13 cellular contexts compared by ENCODE assay signal in genomic region chr20:49786226-49786625, GRCh38. TPM values are rescaled to one million over a fixed set of nuclear protein-coding genes. Genes with fewer than 3 reads are reported as not detected.
A peak's percentile ranks its signal among the peaks of the same experiment; 100 is the strongest.
DNase-seq lines count a peak whose midpoint lies in the region; ATAC-seq lines count a peak whose summit lies in the region.
"Had no signal": no experiment of that assay in that cellular context is flagged by ENCODE, and none has a peak within 500 bp of the region (broad histone marks: within the 10 kb centered on the region; RNA-seq: fewer than 3 reads in every experiment).

No MANE protein-coding gene starts in this region.

- no peaks in the 10 kb centered on the region for H3K9me3 Mint-ChIP-seq in dendritic cell treated with granulocyte-macrophage colony-stimulating factor and Interleukin-4, amounts not matched to agents 40 ng/mL and 50 ng/mL, for 4 days
- no peaks in the 10 kb centered on the region for H3K9me3 Mint-ChIP-seq in activated T-cell treated with anti-CD3 and anti-CD28 coated beads, Interleukin-2, amount 50 U/mL, for 4 hours
- H3K9me3 Mint-ChIP-seq: CD4-positive, alpha-beta T cell had no signal

- no peaks in the 10 kb centered on the region for H3K36me3 ChIP-seq in effector memory CD4-positive, alpha-beta T cell (ENCODE audit: control insufficient read depth, insufficient read depth, low read length)

- H3K27ac ChIP-seq in effector memory CD4-positive, alpha-beta T cell (ENCODE audit: insufficient read depth, low read length, poor library complexity, severe bottlenecking) = no peak overlapping the region

- no peaks in the 10 kb centered on the region for H3K27me3 ChIP-seq in effector memory CD4-positive, alpha-beta T cell (replicated peaks; ENCODE audit: control insufficient read depth, insufficient read depth, low read length, poor library complexity, severe bottlenecking)

- DNase-seq in effector memory CD4-positive, alpha-beta T cell = no peak
- no peak for DNase-seq in T-helper 9 cell
- no peak for DNase-seq in activated T-cell treated with anti-CD3 and anti-CD28 coated beads, Interleukin-2, amount 50 U/mL, for 4 hours
- DNase-seq: CD4-positive, alpha-beta T cell; NCI-H1417; NCI-H524; stimulated activated CD4-positive, alpha-beta T cell treated with anti-CD3 and anti-CD28 coated beads, Interleukin-2, amount 100 ng/mL, for 24 hours; stimulated activated naive CD8-positive, alpha-beta T cell treated with anti-CD3 and anti-CD28 coated beads, Interleukin-15, Interleukin-2, amounts not matched to agents 100 U/mL and 50 U/mL, for 24 hours had no signal

- H3K27ac Mint-ChIP-seq in dendritic cell treated with granulocyte-macrophage colony-stimulating factor and Interleukin-4, amounts not matched to agents 40 ng/mL and 50 ng/mL, for 4 days = peak overlapping the region; percentile 70
- H3K27ac Mint-ChIP-seq: CD4-positive, alpha-beta T cell had no signal

- H3K4me3 Mint-ChIP-seq in dendritic cell treated with granulocyte-macrophage colony-stimulating factor and Interleukin-4, amounts not matched to agents 40 ng/mL and 50 ng/mL, for 4 days = no peak overlapping the region
- no peak overlapping the region for H3K4me3 Mint-ChIP-seq in activated T-cell treated with anti-CD3 and anti-CD28 coated beads, Interleukin-2, amount 50 U/mL, for 4 hours
- H3K4me3 Mint-ChIP-seq: CD4-positive, alpha-beta T cell had no signal

- no peaks in the 10 kb centered on the region for H3K27me3 Mint-ChIP-seq in dendritic cell treated with granulocyte-macrophage colony-stimulating factor and Interleukin-4, amounts not matched to agents 40 ng/mL and 50 ng/mL, for 4 days
- H3K27me3 Mint-ChIP-seq in activated T-cell treated with anti-CD3 and anti-CD28 coated beads, Interleukin-2, amount 50 U/mL, for 4 hours (ENCODE audit: low read depth) = no peaks in the 10 kb centered on the region

- peak; percentile 44 for ATAC-seq in GM18498 (IDR thresholded peaks at IDR 0.05; ENCODE audit: unreplicated experiment)
- peak; percentile 30 for ATAC-seq in GM21423 (IDR thresholded peaks at IDR 0.05; ENCODE audit: unreplicated experiment)
- peak; percentile 34 for ATAC-seq in HG03342 (IDR thresholded peaks at IDR 0.05; ENCODE audit: unreplicated experiment)
- no peak for ATAC-seq in HG03469 (IDR thresholded peaks at IDR 0.05; ENCODE audit: unreplicated experiment)
- ATAC-seq in activated T-cell treated with anti-CD3 and anti-CD28 coated beads, Interleukin-2, amount 50 U/mL, for 4 hours = no peak

- intact Hi-C loops in dendritic cell treated with granulocyte-macrophage colony-stimulating factor and Interleukin-4, amounts not matched to agents 40 ng/mL and 50 ng/mL, for 4 days (cut with micrococcal nuclease) = loop anchor here (5.0 kb wide), 1 partner anchor 36 kb away; no protein-coding TSS in a partner anchor

- H3K4me1 Mint-ChIP-seq in dendritic cell treated with granulocyte-macrophage colony-stimulating factor and Interleukin-4, amounts not matched to agents 40 ng/mL and 50 ng/mL, for 4 days (ENCODE audit: low read depth) = peaks cover 46% of the 10 kb centered on the region
- peaks cover 9% of the 10 kb centered on the region for H3K4me1 Mint-ChIP-seq in activated T-cell treated with anti-CD3 and anti-CD28 coated beads, Interleukin-2, amount 50 U/mL, for 4 hours (ENCODE audit: low read depth)

- no peaks in the 10 kb centered on the region for H3K36me3 Mint-ChIP-seq in dendritic cell treated with granulocyte-macrophage colony-stimulating factor and Interleukin-4, amounts not matched to agents 40 ng/mL and 50 ng/mL, for 4 days (ENCODE audit: low read depth)
- no peaks in the 10 kb centered on the region for H3K36me3 Mint-ChIP-seq in activated T-cell treated with anti-CD3 and anti-CD28 coated beads, Interleukin-2, amount 50 U/mL, for 4 hours (ENCODE audit: insufficient read depth)

- no peaks in the 10 kb centered on the region for H3K9me3 ChIP-seq in effector memory CD4-positive, alpha-beta T cell (ENCODE audit: control insufficient read depth, low read length)

- H3K4me3 ChIP-seq in effector memory CD4-positive, alpha-beta T cell (ENCODE audit: insufficient read depth, low read depth, low read length, poor library complexity, severe bottlenecking) = no peak overlapping the region

- no peaks in the 10 kb centered on the region for H3K4me1 ChIP-seq in effector memory CD4-positive, alpha-beta T cell (ENCODE audit: control insufficient read depth, insufficient read depth, low read length, poor library complexity, severe bottlenecking)

RNA-seq across cellular contexts. Expression of gene SLC9A8, which starts 26.4 kb away (rescaled TPM):
- 10 to 100 TPM; 11.9 to 16.4 (median 13.2) TPM for total RNA-seq in activated T-cell treated with anti-CD3 and anti-CD28 coated beads, Interleukin-2, amount 50 U/mL, for 4 hours

Comparison
In these comparisons a context has a peak if more than half of its experiments do, and no peak if none do; other contexts are left out.
1. ATAC-seq: peak in GM18498 (single experiment), GM21423 (single experiment) and HG03342 (single experiment); none in HG03469 (single experiment) and activated T-cell treated with anti-CD3 and anti-CD28 coated beads, Interleukin-2, amount 50 U/mL, for 4 hours (0 of 2).